In genomic region chr1:97581614-97582051, GRCh38 we compare ENCODE assay signal across 1 cellular context.
TF ChIP-seq lines count a peak whose summit lies in the region.

No MANE protein-coding gene starts in this region.

TF ChIP-seq in HepG2, 621 proteins besides CTCF, POLR2A, EP300 and RAD21 (continued from another document):
- TF ChIP-seq ZNF670 (CRISPR knock-in tag; IDR thresholded peaks at IDR 0.05; ENCODE audit: borderline replicate concordance) (no peak), TSC22D2 (CRISPR knock-in tag; IDR thresholded peaks at IDR 0.05; ENCODE audit: borderline replicate concordance) (no peak), MIER3 (CRISPR knock-in tag; IDR thresholded peaks at IDR 0.05; ENCODE audit: borderline replicate concordance) (no peak), ZNF24 (IDR thresholded peaks at IDR 0.05) (no peak), ZNF790 (CRISPR knock-in tag; IDR thresholded peaks at IDR 0.05; ENCODE audit: borderline replicate concordance) (no peak)
- TF ChIP-seq, protein P1, sequence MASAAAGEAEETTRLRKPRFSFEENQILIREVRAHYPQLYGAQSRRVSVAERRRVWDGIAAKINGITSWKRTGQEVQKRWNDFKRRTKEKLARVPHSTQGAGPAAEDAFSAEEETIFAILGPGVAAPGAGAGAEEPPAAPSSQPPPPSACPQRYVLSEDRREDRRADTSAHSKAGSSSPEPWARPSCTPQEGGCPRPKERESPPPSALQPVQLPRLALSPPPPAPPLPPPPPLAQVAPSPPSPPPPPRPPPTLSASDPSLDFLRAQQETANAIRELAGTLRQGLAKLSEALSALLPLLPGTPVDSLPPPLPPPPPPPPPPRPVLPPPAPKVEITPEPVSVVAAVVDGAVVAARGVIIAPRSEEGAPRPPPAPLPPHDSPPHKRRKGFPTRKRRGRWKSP (CRISPR knock-in tag; IDR thresholded peaks at IDR 0.05): no peak
